In the genomic region with DNA sequence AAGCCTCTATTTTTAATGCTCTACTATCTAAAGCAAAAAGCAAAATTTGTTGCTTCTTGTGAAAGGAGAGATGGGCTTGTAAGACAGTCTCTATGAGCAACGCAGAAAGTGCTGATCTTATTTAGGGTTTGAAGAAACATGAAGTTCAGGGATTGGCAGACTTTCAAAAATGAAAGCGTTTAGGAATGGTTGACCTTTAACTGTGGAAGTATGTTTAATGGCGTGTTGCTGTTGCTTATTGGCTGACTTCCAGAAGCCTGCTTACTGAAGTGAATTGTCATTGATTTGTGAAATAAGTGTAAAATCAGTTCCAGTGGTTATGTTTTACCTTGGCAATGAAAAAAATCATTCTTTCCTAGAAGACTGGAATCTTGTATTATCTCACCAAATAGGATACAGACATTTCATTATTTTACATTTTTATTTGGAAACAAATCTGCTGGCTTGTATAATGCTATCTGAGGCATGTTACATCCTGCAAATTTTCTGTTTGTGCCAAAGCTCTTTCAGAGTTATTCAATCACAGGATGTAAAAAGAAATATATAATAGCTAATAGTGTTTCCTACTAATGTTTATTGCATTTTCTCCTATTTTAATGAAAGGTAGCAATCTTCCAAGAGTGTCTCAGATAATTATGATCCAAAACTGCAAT, we compare ENCODE assay signal across 11 cellular contexts.
DNase-seq lines count a peak whose midpoint lies in the region.
"Had no signal": no experiment of that assay in that cellular context is flagged by ENCODE, and none has a peak within 500 bp of the region (broad histone marks: within the 10 kb centered on the region; RNA-seq: fewer than 3 reads in every experiment).

No MANE protein-coding gene starts in this region.

- H3K27me3 ChIP-seq in SJCRH30: no peaks in the 10 kb centered on the region
- H3K27me3 ChIP-seq in effector memory CD4-positive, alpha-beta T cell (replicated peaks; ENCODE audit: control insufficient read depth, insufficient read depth, low read length, poor library complexity, severe bottlenecking): no peaks in the 10 kb centered on the region
- H3K27me3 ChIP-seq: BLaER1 had no signal

- H3K4me1 ChIP-seq in SJCRH30: no peaks in the 10 kb centered on the region
- no peaks in the 10 kb centered on the region for H3K4me1 ChIP-seq in effector memory CD4-positive, alpha-beta T cell (ENCODE audit: control insufficient read depth, insufficient read depth, low read length, poor library complexity, severe bottlenecking)
- H3K4me1 ChIP-seq: BLaER1 had no signal

- no peaks in the 10 kb centered on the region for H3K36me3 ChIP-seq in SJCRH30
- no peaks in the 10 kb centered on the region for H3K36me3 ChIP-seq in effector memory CD4-positive, alpha-beta T cell (ENCODE audit: control insufficient read depth, insufficient read depth, low read length)
- H3K36me3 ChIP-seq: BLaER1 had no signal

- H3K4me3 ChIP-seq in SJCRH30: no peak overlapping the region
- H3K4me3 ChIP-seq in effector memory CD4-positive, alpha-beta T cell (ENCODE audit: insufficient read depth, low read depth, low read length, poor library complexity, severe bottlenecking): no peak overlapping the region
- H3K4me3 ChIP-seq: BLaER1 had no signal

- no peaks in the 10 kb centered on the region for H3K9me3 ChIP-seq in SJCRH30 (replicated peaks)
- no peaks in the 10 kb centered on the region for H3K9me3 ChIP-seq in effector memory CD4-positive, alpha-beta T cell (ENCODE audit: control insufficient read depth, low read length)
- H3K9me3 ChIP-seq: BLaER1 had no signal

- DNase-seq in A172 (ENCODE audit: low spot score): peak; percentile 15
- DNase-seq in HT1080 (ENCODE audit: low read depth): peak; percentile 24
- peak; percentile 2 to 37 for DNase-seq in SJCRH30
- DNase-seq in fibroblast of the conjunctiva (ENCODE audit: low read depth): peak; percentile 62
- no peak for DNase-seq in SKM-1 (lab: John Stamatoyannopoulos, UW; ENCODE audit: unreplicated experiment)
- no peak for DNase-seq in effector memory CD4-positive, alpha-beta T cell
- DNase-seq in DMS153 (lab: John Stamatoyannopoulos, UW): no peak
- DNase-seq in activated T-cell treated with anti-CD3 and anti-CD28 coated beads, Interleukin-2, amount 50 U/mL, for 48 hours: no peak
- DNase-seq: NCI-H510A treated with DMSO at 0.1 percent for 48 hours, T-helper 17 cell had no signal

- no peak overlapping the region for H3K27ac ChIP-seq in SJCRH30
- no peak overlapping the region for H3K27ac ChIP-seq in effector memory CD4-positive, alpha-beta T cell (ENCODE audit: insufficient read depth, low read length, poor library complexity, severe bottlenecking)
- H3K27ac ChIP-seq: BLaER1 had no signal

Comparison
In these comparisons a context has a peak if more than half of its experiments do, and no peak if none do; other contexts are left out.
1. DNase-seq: peak in A172 (single experiment), HT1080 (single experiment), SJCRH30 (2 of 2) and fibroblast of the conjunctiva (single experiment); none in SKM-1 (single experiment), effector memory CD4-positive, alpha-beta T cell (0 of 3), DMS153 (single experiment) and activated T-cell treated with anti-CD3 and anti-CD28 coated beads, Interleukin-2, amount 50 U/mL, for 48 hours (0 of 2).